Comparison of ENCODE assay signal across 11 cellular contexts in the genomic region with DNA sequence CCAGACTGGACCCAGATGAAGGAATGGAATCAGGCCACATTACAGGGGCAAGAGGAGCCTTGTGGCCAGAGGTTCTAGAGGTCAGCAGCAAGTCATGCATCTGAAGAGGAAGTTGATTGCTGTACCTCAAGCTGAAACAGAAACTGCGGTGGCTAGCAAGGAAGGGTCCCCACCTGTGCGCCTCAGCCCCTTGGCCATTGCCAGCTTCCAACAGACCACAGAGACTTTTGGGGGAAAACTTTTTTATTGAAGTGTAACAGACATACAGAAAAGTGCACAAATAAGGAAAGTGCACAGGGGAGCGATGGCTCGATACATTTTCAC. TPM values are rescaled to one million over a fixed set of nuclear protein-coding genes. Genes with fewer than 3 reads are reported as not detected.
A peak's percentile ranks its signal among the peaks of the same experiment; 100 is the strongest.
DNase-seq lines count a peak whose midpoint lies in the region; ATAC-seq, FAIRE-seq and TF ChIP-seq lines count a peak whose summit lies in the region.
"Had no signal": no experiment of that assay in that cellular context is flagged by ENCODE, and none has a peak within 500 bp of the region (broad histone marks: within the 10 kb centered on the region; RNA-seq: fewer than 3 reads in every experiment).

No MANE protein-coding gene starts in this region.

- no peaks in the 10 kb centered on the region for H3K36me3 Mint-ChIP-seq in CD4-positive, alpha-beta T cell (ENCODE audit: low read depth)

- H3K4me2 ChIP-seq in K562 (ENCODE audit: insufficient read depth, low read length) = peak overlapping the region; percentile 61

- peak; percentile 71 for FAIRE-seq in K562 (lab: Jason Lieb, UNC)

- H4K20me1 ChIP-seq in K562 (replicated peaks; ENCODE audit: control insufficient read depth, insufficient read depth, low read length) = no peaks in the 10 kb centered on the region

- 49% methylated on average over 4 of the region's 4 CpGs for WGBS in K562 (ENCODE audit: insufficient coverage, low coverage, missing lambda C conversion rate)

- DNase-seq in GM12864 (ENCODE audit: low read depth) = peak; percentile 70
- DNase-seq in K562 (ENCODE audit: extremely low read depth in 1 of 4, low spot score in 3 of 4) = peak in 2 of 4 experiments; percentile 52 to 68
- DNase-seq in ecto neural progenitor cell (ENCODE audit: low spot score) = no peak
- DNase-seq in SJCRH30 = no peak
- no peak for DNase-seq in CD4-positive, alpha-beta T cell
- no peak for DNase-seq in putamen (ENCODE audit: low spot score)
- DNase-seq: DND-41, right cardiac atrium had no signal

- TF ChIP-seq EP300 in K562 (IDR thresholded peaks at IDR 0.05; ENCODE audit: low read length) = 0 out of 2 replicates have a peak, but pooled peaks have one; percentile 6

- intact Hi-C loops in K562 (cut with micrococcal nuclease) = no loop called here
- intact Hi-C loops in CD4-positive, alpha-beta T cell (cut with DNase I, micrococcal nuclease) = no loop called here

- TF ChIP-seq RAD21 in K562 (CRISPR knock-in tag; conservative IDR thresholded peaks at IDR 0.05 in 1 of 2, IDR thresholded peaks at IDR 0.05 in 1 of 2) = 0 out of 4 replicates have a peak, but pooled peaks of 1 of the 2 experiments have one; percentile 3

- peak overlapping the region; percentile 99 for H2AFZ ChIP-seq in K562 (ENCODE audit: low read depth, low read length)

- H3K27ac ChIP-seq in K562 (ENCODE audit: extremely low read depth, low read depth, low read length) (peak overlapping the region; percentile 80), SJCRH30 (no peak overlapping the region)
- no peak overlapping the region for H3K27ac ChIP-seq in CD4-positive, alpha-beta T cell (ENCODE audit: low read depth, low read length)
- H3K27ac ChIP-seq: vagina had no signal

- peaks cover 14% of the 10 kb centered on the region for H3K27me3 Mint-ChIP-seq in CD4-positive, alpha-beta T cell

- H3K4me3 Mint-ChIP-seq in CD4-positive, alpha-beta T cell = no peak overlapping the region

- peak overlapping the region; percentile 45 for H3K4me3 ChIP-seq in GM12864 (ENCODE audit: low read depth, low read length)
- no peak overlapping the region for H3K4me3 ChIP-seq in K562
- no peak overlapping the region for H3K4me3 ChIP-seq in SJCRH30
- H3K4me3 ChIP-seq: vagina had no signal

- no peaks in the 10 kb centered on the region for H3K9me3 Mint-ChIP-seq in CD4-positive, alpha-beta T cell

- H3K4me1 ChIP-seq in K562 (replicated peaks in 1 of 2; ENCODE audit: control insufficient read depth in 2 of 2, insufficient read depth in 2 of 2, low read length in 2 of 2) = peaks cover 23 to 39% of the 10 kb centered on the region in 2 experiments
- peaks cover 16% of the 10 kb centered on the region for H3K4me1 ChIP-seq in SJCRH30
- H3K4me1 ChIP-seq: vagina had no signal

- no peaks in the 10 kb centered on the region for H3K9me3 ChIP-seq in K562 (replicated peaks; ENCODE audit: control insufficient read depth, insufficient read depth, low read depth, low read length)
- no peaks in the 10 kb centered on the region for H3K9me3 ChIP-seq in SJCRH30 (replicated peaks)
- no peaks in the 10 kb centered on the region for H3K9me3 ChIP-seq in CD4-positive, alpha-beta T cell (ENCODE audit: control insufficient read depth, low read length)
- H3K9me3 ChIP-seq: vagina had no signal

- POLR2A ChIA-PET in K562 (lab: Yijun Ruan, JAX) = interaction anchor here (0.5 to 1.0 kb wide), 8 partner anchors 9 to 157 kb away, joined by 3 read pairs; partner anchors contain the start of gene B4GALT5
- POLR2A ChIA-PET in CD4-positive, alpha-beta T cell (lab: Charles Lee) = no interaction called here

- peak overlapping the region; percentile 23 to 63; a peak in 3 of 4 replicates for H3K9ac ChIP-seq in K562 (ENCODE audit: insufficient read depth in 1 of 2, low read depth in 2 of 2, low read length in 2 of 2)

- CTCF ChIA-PET in K562 (lab: Yijun Ruan, JAX; ENCODE audit: low intra/inter-chr PET ratio) = no interaction called here
- CTCF ChIA-PET in CD4-positive, alpha-beta T cell (lab: Charles Lee) = no interaction called here

- no peaks in the 10 kb centered on the region for H3K79me2 ChIP-seq in K562 (ENCODE audit: control insufficient read depth, insufficient read depth, low read length)

- no peak for TF ChIP-seq POLR2A in K562 (conservative IDR thresholded peaks at IDR 0.05)

- H3K9me1 ChIP-seq in K562 (ENCODE audit: control insufficient read depth, insufficient read depth, low read length) = no peaks in the 10 kb centered on the region

- in situ Hi-C loops in K562 (cut with MboI) = no loop called here

- peak; percentile 93 for ATAC-seq in GM21381 (IDR thresholded peaks at IDR 0.05; ENCODE audit: unreplicated experiment)
- peak; percentile 93 for ATAC-seq in HG03354 (IDR thresholded peaks at IDR 0.05; ENCODE audit: poor library complexity, severe bottlenecking, unreplicated experiment)
- peak; percentile 51 for ATAC-seq in K562
- ATAC-seq in CD4-positive, alpha-beta T cell (ENCODE audit: poor library complexity) = no peak
- ATAC-seq: right cardiac atrium had no signal

- no peaks in the 10 kb centered on the region for H3K4me1 Mint-ChIP-seq in CD4-positive, alpha-beta T cell (ENCODE audit: low read depth)

- no peaks in the 10 kb centered on the region for H3K36me3 ChIP-seq in K562 (ENCODE audit: control insufficient read depth, insufficient read depth, low read length)
- no peaks in the 10 kb centered on the region for H3K36me3 ChIP-seq in SJCRH30
- H3K36me3 ChIP-seq: vagina had no signal

- BruUV-seq in K562 (replicated peaks; lab: Mats Ljungman, UMichigan) = no TSS peak

- TF ChIP-seq CTCF in GM12864 (IDR thresholded peaks at IDR 0.05; ENCODE audit: low read depth, low read length, missing control alignments) = no peak
- TF ChIP-seq CTCF in K562 (IDR thresholded peaks at IDR 0.05 in 2 of 3, conservative IDR thresholded peaks at IDR 0.05 in 1 of 3; ENCODE audit: insufficient read depth in 2 of 3, low read depth in 1 of 3, low read length in 3 of 3) = no peak
- no peak for TF ChIP-seq CTCF in CD4-positive, alpha-beta T cell (IDR thresholded peaks at IDR 0.05)

- H3K27ac Mint-ChIP-seq in CD4-positive, alpha-beta T cell = no peak overlapping the region

- H3K27me3 ChIP-seq in K562 (ENCODE audit: control insufficient read depth in 2 of 2, insufficient read depth in 2 of 2, low read length in 2 of 2) = no peaks in the 10 kb centered on the region
- no peaks in the 10 kb centered on the region for H3K27me3 ChIP-seq in SJCRH30
- H3K27me3 ChIP-seq in CD4-positive, alpha-beta T cell (ENCODE audit: control insufficient read depth, insufficient read depth, low read length) = no peaks in the 10 kb centered on the region
- H3K27me3 ChIP-seq: vagina had no signal

TF ChIP-seq in K562, 482 proteins besides CTCF, POLR2A, EP300 and RAD21 (continues in another document):
- TF ChIP-seq, protein P1, sequence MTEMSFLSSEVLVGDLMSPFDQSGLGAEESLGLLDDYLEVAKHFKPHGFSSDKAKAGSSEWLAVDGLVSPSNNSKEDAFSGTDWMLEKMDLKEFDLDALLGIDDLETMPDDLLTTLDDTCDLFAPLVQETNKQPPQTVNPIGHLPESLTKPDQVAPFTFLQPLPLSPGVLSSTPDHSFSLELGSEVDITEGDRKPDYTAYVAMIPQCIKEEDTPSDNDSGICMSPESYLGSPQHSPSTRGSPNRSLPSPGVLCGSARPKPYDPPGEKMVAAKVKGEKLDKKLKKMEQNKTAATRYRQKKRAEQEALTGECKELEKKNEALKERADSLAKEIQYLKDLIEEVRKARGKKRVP (CRISPR knock-in tag; IDR thresholded peaks at IDR 0.05) = no peak
- TF ChIP-seq, protein P2, sequence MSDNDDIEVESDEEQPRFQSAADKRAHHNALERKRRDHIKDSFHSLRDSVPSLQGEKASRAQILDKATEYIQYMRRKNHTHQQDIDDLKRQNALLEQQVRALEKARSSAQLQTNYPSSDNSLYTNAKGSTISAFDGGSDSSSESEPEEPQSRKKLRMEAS (CRISPR knock-in tag; IDR thresholded peaks at IDR 0.05) = no peak
- TF ChIP-seq HDAC2 (IDR thresholded peaks at IDR 0.05) (0 out of 2 replicates have a peak, but pooled peaks have one; percentile 28), ZNF507 (tag; conservative IDR thresholded peaks at IDR 0.05) (no peak), KDM4B (IDR thresholded peaks at IDR 0.05; ENCODE audit: borderline replicate concordance in 2 of 2, low read depth in 1 of 2) (no peak), ZNF780A (CRISPR knock-in tag; IDR thresholded peaks at IDR 0.05) (no peak), WHSC1 (IDR thresholded peaks at IDR 0.05; ENCODE audit: low read length) (no peak), SPI1 (IDR thresholded peaks at IDR 0.05; ENCODE audit: borderline replicate concordance, low read depth, low read length) (0 out of 2 replicates have a peak, but pooled peaks have one; percentile 32), CREM (IDR thresholded peaks at IDR 0.05; ENCODE audit: low read depth) (0 out of 2 replicates have a peak, but pooled peaks have one; percentile 10)
- TF ChIP-seq, protein P3, sequence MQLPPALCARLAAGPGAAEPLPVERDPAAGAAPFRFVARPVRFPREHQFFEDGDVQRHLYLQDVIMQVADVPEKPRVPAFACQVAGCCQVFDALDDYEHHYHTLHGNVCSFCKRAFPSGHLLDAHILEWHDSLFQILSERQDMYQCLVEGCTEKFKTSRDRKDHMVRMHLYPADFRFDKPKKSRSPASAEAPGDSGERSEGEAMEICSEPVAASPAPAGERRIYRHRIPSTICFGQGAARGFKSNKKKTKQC (CRISPR knock-in tag; IDR thresholded peaks at IDR 0.05) = no peak

RNA-seq across cellular contexts. Expression of gene SLC9A8, which starts 26.8 kb away (rescaled TPM):
- 30.2 and 34.7 TPM in 2 replicates for total RNA-seq in K562 (2011; cell fraction: chromatin; rRNA removed; ENCODE audit: low replicate concordance)
- total RNA-seq in K562 (2011; cell fraction: nucleolus; rRNA removed) = 26.8 and 36.1 TPM in 2 replicates
- total RNA-seq in K562 (2011; cell fraction: nucleoplasm; rRNA removed) = 19.1 and 25.0 TPM in 2 replicates
- total RNA-seq in K562 (2014; rRNA removed) = 5.0 and 11.7 TPM in 2 replicates
- 4.9 and 5.9 TPM in 2 replicates for total RNA-seq in K562 (2014; rRNA removed; fragmentation: Illumina TruSeq; extraction: Trizol)
- total RNA-seq in K562 (2015; rRNA removed; fragmentation: Illumina TruSeq; extraction: Trizol) = 4.9 and 9.7 TPM in 2 replicates
- 8.0 and 8.8 TPM in 2 replicates for total RNA-seq in K562 (2021)
- 2.9 and 4.4 TPM in 2 replicates for polyA plus RNA-seq in K562 (2011; rRNA removed)
- 2.6 TPM in 2 replicates for polyA plus RNA-seq in K562 (2011; cell fraction: cytosol; rRNA removed)
- polyA plus RNA-seq in K562 (2011; cell fraction: nucleus; rRNA removed) = 16.6 and 24.2 TPM in 2 replicates
- polyA plus RNA-seq in K562 (2012) = 5.3 and 9.7 TPM in 2 replicates
- 5.7 and 6.3 TPM in 2 replicates for polyA plus RNA-seq in K562 (2014; fragmentation: Illumina TruSeq; extraction: Trizol)
- under 1 TPM; 0.56 to 0.76 TPM for polyA plus RNA-seq in K562 (2014; fragmentation: Nextera tagmentation; extraction: Ambion mirVana)
- 4.7 and 5.4 TPM in 2 replicates for polyA plus RNA-seq in K562 (2014; rRNA removed)
- 16.2 and 17.9 TPM in 2 replicates for polyA minus RNA-seq in K562 (2011; rRNA and poly(A)+ RNA removed)
- 1.8 and 3.2 TPM in 2 replicates for polyA minus RNA-seq in K562 (2011; cell fraction: cytosol; rRNA and poly(A)+ RNA removed)
- polyA minus RNA-seq in K562 (2011; cell fraction: nucleus; rRNA and poly(A)+ RNA removed) = 17.5 and 25.3 TPM in 2 replicates
- total RNA-seq in SJCRH30 (2014; rRNA removed; shearing (Covaris generic)) = 7.4 and 10.2 TPM in 2 replicates
- total RNA-seq in CD4-positive, alpha-beta T cell = 10 to 100 TPM; 29.5 to 30.2 TPM
